In genomic region chr2:144474017-144474416, GRCh38 we compare ENCODE assay signal across 19 cellular contexts.
"Had no signal": no experiment of that assay in that cellular context is flagged by ENCODE, and none has a peak within 500 bp of the region (broad histone marks: within the 10 kb centered on the region; RNA-seq: fewer than 3 reads in every experiment).

No MANE protein-coding gene starts in this region.

- H3K4me3 Mint-ChIP-seq: activated naive CD8-positive, alpha-beta T cell; activated T-cell treated with anti-CD3 and anti-CD28 coated beads, Interleukin-2, amount 50 U/mL, for 72 hours; naive thymus-derived CD4-positive, alpha-beta T cell had no signal

- H3K27ac ChIP-seq: body of pancreas, gastroesophageal sphincter, right atrium auricular region had no signal

- H3K9me3 ChIP-seq: body of pancreas, gastroesophageal sphincter, right atrium auricular region, upper lobe of left lung had no signal

- H3K36me3 ChIP-seq: gastroesophageal sphincter, right atrium auricular region had no signal

- H3K36me3 Mint-ChIP-seq: activated naive CD8-positive, alpha-beta T cell; naive thymus-derived CD4-positive, alpha-beta T cell had no signal

- H3K27ac Mint-ChIP-seq: activated naive CD8-positive, alpha-beta T cell; activated T-cell treated with anti-CD3 and anti-CD28 coated beads, Interleukin-2, amount 50 U/mL, for 72 hours; immature natural killer cell; naive thymus-derived CD4-positive, alpha-beta T cell had no signal

- H3K9me3 Mint-ChIP-seq: activated T-cell treated with anti-CD3 and anti-CD28 coated beads, Interleukin-2, amount 50 U/mL, for 72 hours; immature natural killer cell; naive thymus-derived CD4-positive, alpha-beta T cell had no signal

- DNase-seq: activated CD4-positive, alpha-beta T cell treated with anti-CD3 and anti-CD28 coated beads for 4 hours; activated CD4-positive, alpha-beta T cell treated with anti-CD3 and anti-CD28 coated beads, Interleukin-2, amount 50 U/mL, for 4 hours; activated effector memory CD4-positive, alpha-beta T cell treated with Interleukin-2 at 50 U/mL for 16 hours; activated naive CD4-positive, alpha-beta T cell treated with Interleukin-2 at 50 U/mL for 16 hours; activated T-cell treated with anti-CD3 and anti-CD28 coated beads for 4 hours; activated T-cell treated with anti-CD3 and anti-CD28 coated beads, Interleukin-2, amount 50 U/mL, for 72 hours; aorta; body of pancreas; cortex of kidney; hypothalamus; immature natural killer cell; midbrain; naive thymus-derived CD4-positive, alpha-beta T cell; stimulated activated CD4-positive, alpha-beta T cell treated with anti-CD3 and anti-CD28 coated beads, Interleukin-2, amount 100 ng/mL, for 48 hours; stimulated activated naive CD8-positive, alpha-beta T cell treated with anti-CD3 and anti-CD28 coated beads, Interleukin-15, Interleukin-2, amounts not matched to agents 100 U/mL and 50 U/mL, for 24 hours; upper lobe of left lung had no signal

- H3K27me3 ChIP-seq: body of pancreas, gastroesophageal sphincter, right atrium auricular region, upper lobe of left lung had no signal

- H3K4me3 ChIP-seq: body of pancreas, gastroesophageal sphincter, right atrium auricular region, upper lobe of left lung had no signal

- H3K27me3 Mint-ChIP-seq: activated naive CD8-positive, alpha-beta T cell; naive thymus-derived CD4-positive, alpha-beta T cell had no signal
